ENCODE assay signal across 16 cellular contexts in the genomic region with DNA sequence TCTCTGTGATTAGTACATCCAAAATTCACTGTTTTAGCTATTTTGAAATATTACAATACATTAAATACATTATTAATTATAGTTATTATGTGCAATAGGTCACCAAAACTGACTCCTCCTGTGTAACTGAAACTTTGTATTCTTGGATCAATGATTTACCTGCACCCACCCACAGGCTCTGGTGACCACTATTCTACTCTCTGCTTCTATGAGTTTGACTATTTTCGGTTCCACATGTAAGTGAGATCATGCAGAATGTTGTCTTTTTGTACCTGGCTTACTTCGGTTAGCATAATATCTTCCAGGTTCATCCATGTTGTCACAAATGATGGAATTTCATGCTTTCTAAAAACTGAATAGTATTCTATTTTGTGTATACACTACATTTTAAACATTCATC. TPM values are rescaled to one million over a fixed set of nuclear protein-coding genes. Genes with fewer than 3 reads are reported as not detected.
DNase-seq lines count a peak whose midpoint lies in the region; ATAC-seq and FAIRE-seq lines count a peak whose summit lies in the region.
"Had no signal": no experiment of that assay in that cellular context is flagged by ENCODE, and none has a peak within 500 bp of the region (broad histone marks: within the 10 kb centered on the region; RNA-seq: fewer than 3 reads in every experiment).

No MANE protein-coding gene starts in this region.

- ATAC-seq in GM21723 (IDR thresholded peaks at IDR 0.05; ENCODE audit: unreplicated experiment): peak; percentile 86
- peak; percentile 97 for ATAC-seq in HG03066 (IDR thresholded peaks at IDR 0.05; ENCODE audit: low read depth, unreplicated experiment)

- no peak for FAIRE-seq in frontal cortex (lab: Jason Lieb, UNC)
- FAIRE-seq: keratinocyte had no signal

- DNase-seq in GM19238 (ENCODE audit: insufficient read length, low spot score) (peak; percentile 10), renal cortical epithelial cell (ENCODE audit: low read depth) (peak; percentile 27), frontal cortex (ENCODE audit: low spot score in 2 of 2) (no peak), NCI-H82 (lab: John Stamatoyannopoulos, UW) (no peak), HUDEP-2 (lab: John Stamatoyannopoulos, UW; ENCODE audit: unreplicated experiment in 76 of 76) (no peak)
- DNase-seq: activated CD4-positive, alpha-beta T cell treated with anti-CD3 and anti-CD28 coated beads for 48 hours; CD4-positive, CD25-positive, alpha-beta regulatory T cell; effector CD8-positive, alpha-beta T cell; Kasumi-1; NCI-H2081 treated with DMSO at 0.1 percent for 48 hours had no signal

RNA-seq across cellular contexts. Expression of gene SLC2A2, which starts 43.8 kb away (rescaled TPM):
- 0.35 and 13.0 TPM in 2 replicates for total RNA-seq in renal cortical epithelial cell
- total RNA-seq in frontal cortex: not detected
- total RNA-seq: CD4-positive, CD25-positive, alpha-beta regulatory T cell; OCI-LY7; T-helper 1 cell treated with Interleukin-12 subunit alpha and Interleukin-12 subunit beta and Interleukin-4 antibody, amounts not matched to agents 30 ng/mL and 1 ng/mL, for 36 hours; temporal lobe had no signal

Comparison
In these comparisons a context has a peak if more than half of its experiments do, and no peak if none do; other contexts are left out.
1. DNase-seq: peak in GM19238 (single experiment) and renal cortical epithelial cell (single experiment); none in frontal cortex (0 of 2), NCI-H82 (single experiment) and HUDEP-2 (0 of 76).